ENCODE assay signal across 1 cellular context in the genomic region with DNA sequence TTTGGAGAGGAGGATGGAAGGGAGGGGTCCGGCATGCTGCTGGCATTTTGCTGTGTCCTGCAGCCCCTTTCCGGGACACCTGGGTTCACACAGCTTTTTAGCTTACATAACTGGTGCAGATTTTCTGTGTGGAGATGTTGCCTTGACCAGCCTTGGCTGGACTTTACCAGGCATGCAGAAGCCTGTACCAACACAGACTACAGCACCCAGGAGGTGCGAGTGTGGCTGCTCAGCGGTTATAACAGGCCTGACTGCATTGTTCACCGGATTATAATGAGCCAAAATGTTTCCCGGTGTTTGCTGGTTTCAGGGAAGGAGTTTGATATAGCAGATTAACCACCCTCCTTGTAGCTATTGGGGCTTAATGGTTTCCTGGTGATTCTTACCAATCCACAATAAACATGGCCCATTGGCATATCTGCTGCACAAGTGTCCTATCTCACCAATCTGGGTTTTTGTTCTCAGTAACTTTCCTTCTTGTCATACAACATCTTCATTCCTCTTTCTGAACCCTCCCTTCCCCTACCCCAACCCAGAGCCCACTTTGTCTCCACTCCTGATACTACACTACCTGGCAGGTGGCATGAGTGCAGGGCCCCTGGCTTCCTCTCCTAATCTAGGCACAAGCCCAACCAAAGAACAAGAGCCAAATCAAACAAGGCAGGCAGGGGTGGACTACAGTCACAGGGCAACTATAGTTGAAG.
A peak's percentile ranks its signal among the peaks of the same experiment; 100 is the strongest.
TF ChIP-seq lines count a peak whose summit lies in the region.

No MANE protein-coding gene starts in this region.

TF ChIP-seq in HepG2, 621 proteins besides CTCF, POLR2A, EP300 and RAD21:
- TF ChIP-seq ADNP (CRISPR knock-in tag; IDR thresholded peaks at IDR 0.05) (no peak), KLF15 (CRISPR knock-in tag; IDR thresholded peaks at IDR 0.05; ENCODE audit: borderline replicate concordance) (no peak), POLR2G (IDR thresholded peaks at IDR 0.05; ENCODE audit: low read depth, low read length) (peak; percentile 12)
